Comparison of ENCODE assay signal across 14 cellular contexts in genomic region chr2:31580321-31581117, GRCh38. TPM values are rescaled to one million over a fixed set of nuclear protein-coding genes. Genes with fewer than 3 reads are reported as not detected.
DNase-seq lines count a peak whose midpoint lies in the region; ATAC-seq and TF ChIP-seq lines count a peak whose summit lies in the region.
"Had no signal": no experiment of that assay in that cellular context is flagged by ENCODE, and none has a peak within 500 bp of the region (broad histone marks: within the 10 kb centered on the region; RNA-seq: fewer than 3 reads in every experiment).

TSS of gene SRD5A2 (minus strand) at chr2:31580938. CDS start at chr2:31580900, 38 bp downstream.

- TF ChIP-seq CTCF in GM23338 (conservative IDR thresholded peaks at IDR 0.05; ENCODE audit: low read depth in 2 of 2): no peak
- no peak for TF ChIP-seq CTCF in Panc1 (IDR thresholded peaks at IDR 0.05)
- TF ChIP-seq CTCF in osteocyte (IDR thresholded peaks at IDR 0.05): no peak

- POLR2A ChIA-PET in Panc1 (lab: Charles Lee): no interaction called here

- no peaks in the 10 kb centered on the region for H3K9me3 ChIP-seq in Panc1 (ENCODE audit: control insufficient read depth, insufficient read depth, low read depth, low read length)

- H3K4me3 ChIP-seq in GM23338 (peak within 1 kb of the TSS; percentile 75), Panc1 (ENCODE audit: low read depth in 2 of 2, low read length in 2 of 2) (no peak within 1 kb of the TSS), iPS-11a (ENCODE audit: low read depth, low read length) (peak within 1 kb of the TSS; percentile 33)

- H3K27me3 Mint-ChIP-seq in GM23338 (ENCODE audit: insufficient read depth, low read depth, poor library complexity): peaks cover 48% of the 10 kb centered on the region
- H3K27me3 Mint-ChIP-seq in osteocyte (ENCODE audit: unreplicated experiment): peaks cover 48% of the 10 kb centered on the region

- DNase-seq in GM23338 (ENCODE audit: low spot score) (peak; percentile 74), Panc1 (ENCODE audit: low read depth, low spot score) (no peak), osteocyte (ENCODE audit: extremely low spot score, unreplicated experiment) (peak; percentile 76), kidney glomerular epithelial cell (lab: John Stamatoyannopoulos, UW) (no peak), amygdala (lab: John Stamatoyannopoulos, UW) (no peak), midbrain (lab: John Stamatoyannopoulos, UW) (no peak)
- no peak for DNase-seq in effector CD8-positive, alpha-beta T cell (lab: John Stamatoyannopoulos, UW)
- DNase-seq: activated CD4-positive, CD25-positive, alpha-beta regulatory T cell; activated naive CD8-positive, alpha-beta T cell treated with anti-CD3 and anti-CD28 coated beads, Interleukin-2, amount 50 U/mL, for 24 hours; natural killer cell; NCI-H2029 treated with DMSO at 0.1 percent for 48 hours; stomach had no signal

- H3K9me2 ChIP-seq in GM23338 (ENCODE audit: insufficient read depth): no peaks in the 10 kb centered on the region

- peak within 1 kb of the TSS; percentile 87 for H3K4me2 ChIP-seq in GM23338

- H3K4me3 Mint-ChIP-seq in GM23338 (peak within 1 kb of the TSS; percentile 78), osteocyte (ENCODE audit: unreplicated experiment) (no peak within 1 kb of the TSS)
- H3K4me3 Mint-ChIP-seq: activated naive CD8-positive, alpha-beta T cell treated with anti-CD3 and anti-CD28 coated beads, Interleukin-2, amount 50 U/mL, for 24 hours; natural killer cell had no signal

- H4K20me1 ChIP-seq in GM23338 (replicated peaks; ENCODE audit: insufficient read depth): no peaks in the 10 kb centered on the region

- no peaks in the 10 kb centered on the region for H3F3A ChIP-seq in GM23338 (replicated peaks; ENCODE audit: low read depth)

- H3K79me2 ChIP-seq in GM23338 (replicated peaks; ENCODE audit: insufficient read depth): no peaks in the 10 kb centered on the region

- intact Hi-C loops in Panc1 (cut with micrococcal nuclease; ENCODE audit: unreplicated experiment): no loop called here

- BruUV-seq in Panc1 (replicated peaks; lab: Mats Ljungman, UMichigan): no TSS peak

- H3K9me3 Mint-ChIP-seq in GM23338 (peaks cover 7% of the 10 kb centered on the region; the same call in 2 of the 3 replicates), osteocyte (ENCODE audit: unreplicated experiment) (peaks cover 4% of the 10 kb centered on the region)

- H3K27ac Mint-ChIP-seq in GM23338 (no peak within 1 kb of the TSS), osteocyte (ENCODE audit: unreplicated experiment) (no peak within 1 kb of the TSS)
- H3K27ac Mint-ChIP-seq: activated naive CD8-positive, alpha-beta T cell treated with anti-CD3 and anti-CD28 coated beads, Interleukin-2, amount 50 U/mL, for 24 hours; natural killer cell had no signal

- H2AFZ ChIP-seq in GM23338: peak within 1 kb of the TSS; percentile 97

- H3K4me1 Mint-ChIP-seq in GM23338: peaks cover 17% of the 10 kb centered on the region
- H3K4me1 Mint-ChIP-seq in osteocyte (ENCODE audit: unreplicated experiment): peaks cover 3% of the 10 kb centered on the region
- H3K4me1 Mint-ChIP-seq: activated naive CD8-positive, alpha-beta T cell treated with anti-CD3 and anti-CD28 coated beads, Interleukin-2, amount 50 U/mL, for 24 hours; natural killer cell had no signal

- CTCF ChIA-PET in Panc1 (lab: Charles Lee): no interaction called here

- H3K36me3 ChIP-seq in GM23338 (ENCODE audit: insufficient read depth) (no peaks in the 10 kb centered on the region), Panc1 (ENCODE audit: control insufficient read depth, insufficient read depth, low read length) (no peaks in the 10 kb centered on the region)
- H3K36me3 ChIP-seq: stomach had no signal

- no peaks in the 10 kb centered on the region; the same call in 2 of the 3 replicates for H3K36me3 Mint-ChIP-seq in GM23338 (ENCODE audit: low read depth)
- H3K36me3 Mint-ChIP-seq in osteocyte (ENCODE audit: unreplicated experiment): no peaks in the 10 kb centered on the region
- H3K36me3 Mint-ChIP-seq: natural killer cell had no signal

- H3K4me1 ChIP-seq in GM23338 (ENCODE audit: insufficient read depth) (peaks cover 5% of the 10 kb centered on the region; the same call in 1 of the 2 replicates), Panc1 (ENCODE audit: control insufficient read depth, insufficient read depth, low read length) (no peaks in the 10 kb centered on the region)

- H3K27me3 ChIP-seq in GM23338 (ENCODE audit: insufficient read depth) (peaks cover 62% of the 10 kb centered on the region), Panc1 (ENCODE audit: control insufficient read depth, insufficient read depth, low read length) (peaks cover 11% of the 10 kb centered on the region)

- H3K27ac ChIP-seq in GM23338 (ENCODE audit: low read depth) (no peak within 1 kb of the TSS), Panc1 (ENCODE audit: low read length) (no peak within 1 kb of the TSS)
- H3K27ac ChIP-seq: stomach had no signal

- ATAC-seq in GM23338: peak; percentile 84
- ATAC-seq in Panc1: peak; percentile 26; the same call in 1 of the 2 replicates
- ATAC-seq: activated naive CD8-positive, alpha-beta T cell treated with anti-CD3 and anti-CD28 coated beads, Interleukin-2, amount 50 U/mL, for 24 hours; natural killer cell had no signal

- in situ Hi-C loops in Panc1 (cut with HindIII; ENCODE audit: low pct_unique_long_range_greater_than_20kb, low sequenced_read_pairs): no loop called here

TF ChIP-seq in GM23338, 12 proteins besides CTCF, POLR2A, EP300 and RAD21:
- no peak for TF ChIP-seq NANOG (IDR thresholded peaks at IDR 0.05; ENCODE audit: borderline replicate concordance)
- TF ChIP-seq EZH2 (IDR thresholded peaks at IDR 0.05; ENCODE audit: low read depth, unreplicated experiment): peak; percentile 77

RNA-seq across cellular contexts. Expression of gene SRD5A2, which starts in this region (rescaled TPM):
- total RNA-seq in GM23338 (2014; rRNA removed; shearing (Covaris generic)): 0.03 TPM in 1 of 2 replicates, not detected in the other
- polyA plus RNA-seq in GM23338 (2016; fragmentation: Nextera tagmentation; extraction: Ambion mirVana): 0.05 TPM in 1 of 2 replicates, not detected in the other
- not detected for total RNA-seq in Panc1 (2021; ENCODE audit: unreplicated experiment)
- polyA plus RNA-seq in Panc1 (2012; ENCODE audit: insufficient read length): not detected
- not detected in 2 replicates for total RNA-seq in osteocyte
- total RNA-seq: fibroblast of lung, natural killer cell had no signal
- polyA plus RNA-seq: fibroblast of lung had no signal

Comparison
In these comparisons a context has a peak if more than half of its experiments do, and no peak if none do; other contexts are left out.
1. Peak in DNase-seq, ATAC-seq, H3K4me3 ChIP-seq and H3K4me2 ChIP-seq in GM23338; RNA of the gene not detected or under 1 TPM.
2. Peak in ATAC-seq in Panc1; RNA of the gene not detected or under 1 TPM.
3. Peak in DNase-seq in osteocyte; RNA of the gene not detected or under 1 TPM.